Comparison of ENCODE assay signal across 29 cellular contexts in genomic region chr5:43027054-43027785, GRCh38.
"Had no signal": no experiment of that assay in that cellular context is flagged by ENCODE, and none has a peak within 500 bp of the region (broad histone marks: within the 10 kb centered on the region; RNA-seq: fewer than 3 reads in every experiment).

No MANE protein-coding gene starts in this region.

- H3K4me3 ChIP-seq: coronary artery, dorsolateral prefrontal cortex had no signal

- H3K27me3 ChIP-seq: brain microvascular endothelial cell had no signal

- H3K36me3 ChIP-seq: brain microvascular endothelial cell had no signal

- FAIRE-seq: astrocyte, bronchial epithelial cell, frontal cortex had no signal

- H3K4me3 Mint-ChIP-seq: activated CD4-positive, alpha-beta memory T cell treated with anti-CD3 and anti-CD28 coated beads for 36 hours; activated CD4-positive, alpha-beta T cell treated with anti-CD3 and anti-CD28 coated beads for 36 hours; activated CD4-positive, alpha-beta T cell treated with anti-CD3 and anti-CD28 coated beads, Interleukin-2, amount 10 ng/mL, durations not matched to agents 24 days and 14 days; activated naive CD8-positive, alpha-beta T cell; activated T-cell treated with anti-CD3 and anti-CD28 coated beads, Interleukin-2, amount 50 U/mL, for 4 hours; activated T-helper 17 cell treated with anti-CD3 and anti-CD28 coated beads, Interleukin-2, amount 50 U/mL, for 72 hours; central memory CD8-positive, alpha-beta T cell; dendritic cell treated with granulocyte-macrophage colony-stimulating factor and Interleukin-4, amounts not matched to agents 40 ng/mL and 50 ng/mL, for 4 days; endodermal cell had no signal

- DNase-seq: activated CD4-positive, alpha-beta memory T cell treated with anti-CD3 and anti-CD28 coated beads for 36 hours; activated CD4-positive, alpha-beta T cell treated with anti-CD3 and anti-CD28 coated beads for 36 hours; activated CD4-positive, alpha-beta T cell treated with anti-CD3 and anti-CD28 coated beads, Interleukin-2, amount 10 ng/mL, durations not matched to agents 24 days and 14 days; activated CD4-positive, CD25-positive, alpha-beta regulatory T cell; activated CD4-positive, CD25-positive, alpha-beta regulatory T cell treated with anti-CD3 and anti-CD28 coated beads, Interleukin-2, amount 50 U/mL, for 72 hours; activated CD8-positive, alpha-beta memory T cell treated with anti-CD3 and anti-CD28 coated beads for 24 hours; activated effector memory CD4-positive, alpha-beta T cell treated with Interleukin-2 at 50 U/mL for 16 hours; activated gamma-delta T cell treated with Interleukin-2 at 50 U/mL for 16 hours; activated naive CD4-positive, alpha-beta T cell treated with anti-CD3 and anti-CD28 coated beads, Interleukin-2, amount 50 U/mL, for 16 hours; activated naive CD4-positive, alpha-beta T cell treated with Interleukin-2 at 50 U/mL for 16 hours; activated T-cell treated with anti-CD3 and anti-CD28 coated beads, Interleukin-2, amount 50 U/mL, for 4 hours; amniotic stem cell; anterior cingulate cortex; brain microvascular endothelial cell; dorsolateral prefrontal cortex; effector memory CD4-positive, alpha-beta T cell; endodermal cell; foreskin fibroblast; head of caudate nucleus; T-helper 2 cell had no signal

- H3K27ac Mint-ChIP-seq: activated CD4-positive, alpha-beta memory T cell treated with anti-CD3 and anti-CD28 coated beads for 36 hours; activated CD4-positive, alpha-beta T cell treated with anti-CD3 and anti-CD28 coated beads for 36 hours; activated CD4-positive, alpha-beta T cell treated with anti-CD3 and anti-CD28 coated beads, Interleukin-2, amount 10 ng/mL, durations not matched to agents 24 days and 14 days; activated T-helper 17 cell treated with anti-CD3 and anti-CD28 coated beads, Interleukin-2, amount 50 U/mL, for 72 hours; dendritic cell treated with granulocyte-macrophage colony-stimulating factor and Interleukin-4, amounts not matched to agents 40 ng/mL and 50 ng/mL, for 4 days; endodermal cell had no signal

- H3K36me3 Mint-ChIP-seq: activated CD4-positive, alpha-beta memory T cell treated with anti-CD3 and anti-CD28 coated beads for 36 hours; activated naive CD8-positive, alpha-beta T cell had no signal

- H3K27me3 Mint-ChIP-seq: activated CD4-positive, alpha-beta memory T cell treated with anti-CD3 and anti-CD28 coated beads for 36 hours; activated CD4-positive, alpha-beta T cell treated with anti-CD3 and anti-CD28 coated beads for 36 hours; activated CD4-positive, alpha-beta T cell treated with anti-CD3 and anti-CD28 coated beads, Interleukin-2, amount 10 ng/mL, durations not matched to agents 24 days and 14 days; activated naive CD8-positive, alpha-beta T cell; activated T-helper 17 cell treated with anti-CD3 and anti-CD28 coated beads, Interleukin-2, amount 50 U/mL, for 72 hours; central memory CD8-positive, alpha-beta T cell; dendritic cell treated with granulocyte-macrophage colony-stimulating factor and Interleukin-4, amounts not matched to agents 40 ng/mL and 50 ng/mL, for 4 days had no signal

- ATAC-seq: activated CD4-positive, alpha-beta T cell treated with anti-CD3 and anti-CD28 coated beads for 36 hours; activated T-cell treated with anti-CD3 and anti-CD28 coated beads, Interleukin-2, amount 50 U/mL, for 4 hours; activated T-helper 17 cell treated with anti-CD3 and anti-CD28 coated beads, Interleukin-2, amount 50 U/mL, for 72 hours; esophagus mucosa had no signal

- H3K9me3 Mint-ChIP-seq: activated CD4-positive, alpha-beta memory T cell treated with anti-CD3 and anti-CD28 coated beads for 36 hours; activated CD4-positive, alpha-beta T cell treated with anti-CD3 and anti-CD28 coated beads, Interleukin-2, amount 10 ng/mL, durations not matched to agents 24 days and 14 days; activated T-cell treated with anti-CD3 and anti-CD28 coated beads, Interleukin-2, amount 50 U/mL, for 4 hours; activated T-helper 17 cell treated with anti-CD3 and anti-CD28 coated beads, Interleukin-2, amount 50 U/mL, for 72 hours; central memory CD8-positive, alpha-beta T cell; dendritic cell treated with granulocyte-macrophage colony-stimulating factor and Interleukin-4, amounts not matched to agents 40 ng/mL and 50 ng/mL, for 4 days had no signal

- H3K27ac ChIP-seq: brain microvascular endothelial cell, coronary artery, dorsolateral prefrontal cortex had no signal
